Comparison of ENCODE assay signal across 23 cellular contexts in genomic region chr11:21675049-21675616, GRCh38.
"Had no signal": no experiment of that assay in that cellular context is flagged by ENCODE, and none has a peak within 500 bp of the region (broad histone marks: within the 10 kb centered on the region; RNA-seq: fewer than 3 reads in every experiment).

No MANE protein-coding gene starts in this region.

- H3K27ac Mint-ChIP-seq: IgD-negative memory B cell, T-helper 17 cell had no signal

- H3K4me2 ChIP-seq: KMS-11 had no signal

- H3K4me1 Mint-ChIP-seq: IgD-negative memory B cell, T-helper 17 cell had no signal

- H3K4me1 ChIP-seq: SJCRH30 had no signal

- ATAC-seq: K562, Panc1, Right ventricle myocardium inferior, SK-N-SH treated with all-trans-retinoic acid at 6 μM for 48 hours, T-helper 17 cell had no signal

- DNase-seq: NCI-H1092, NCI-H1105 treated with DMSO at 0.1 percent for 48 hours, NCI-H1417 treated with DMSO at 0.1 percent for 48 hours, NCI-H146, NCI-H1694 treated with DMSO at 0.1 percent for 48 hours, NCI-H1930, NCI-H2081, NCI-H2107, NCI-H2227 treated with DMSO at 0.1 percent for 48 hours, NCI-H524, NCI-H526 treated with DMSO at 0.1 percent for 48 hours, NCI-H748 treated with DMSO at 0.1 percent for 48 hours, SHP77 treated with DMSO at 0.1 percent for 48 hours, SJCRH30, T-helper 1 cell, T-helper 17 cell had no signal

- H3K27ac ChIP-seq: HL-60, KMS-11, SJCRH30 had no signal

- H3K36me3 ChIP-seq: SJCRH30 had no signal

- H3K4me3 Mint-ChIP-seq: IgD-negative memory B cell, T-helper 17 cell had no signal

- H3K36me3 Mint-ChIP-seq: IgD-negative memory B cell had no signal

- H3K27me3 ChIP-seq: SJCRH30 had no signal

- H3K9ac ChIP-seq: KMS-11 had no signal

- H3K27me3 Mint-ChIP-seq: IgD-negative memory B cell, T-helper 17 cell had no signal

- H3K4me3 ChIP-seq: K562, SJCRH30 had no signal
